ENCODE assay signal across 27 cellular contexts in genomic region chr12:132129007-132129406, GRCh38.
"Had no signal": no experiment of that assay in that cellular context is flagged by ENCODE, and none has a peak within 500 bp of the region (broad histone marks: within the 10 kb centered on the region; RNA-seq: fewer than 3 reads in every experiment).

No MANE protein-coding gene starts in this region.

- H3K4me3 Mint-ChIP-seq: immature natural killer cell; naive thymus-derived CD4-positive, alpha-beta T cell; nephron progenitor cell; stimulated activated effector memory CD8-positive, alpha-beta T cell treated with anti-CD3 and anti-CD28 coated beads, Interleukin-12 subunit alpha, Interleukin-12 subunit beta, amount 100 ng/mL, for 72 hours; stimulated activated naive CD8-positive, alpha-beta T cell treated with anti-CD3 and anti-CD28 coated beads, Interleukin-15, Interleukin-2, amounts not matched to agents 100 ng/mL and 50 ng/mL, for 24 hours had no signal

- H3K36me3 ChIP-seq: ovary, prostate gland had no signal

- H3K4me1 ChIP-seq: left ventricle myocardium inferior, prostate gland, spleen, suprapubic skin, tibial artery, upper lobe of right lung had no signal

- H3K4me1 Mint-ChIP-seq: nephron progenitor cell; stimulated activated effector memory CD8-positive, alpha-beta T cell treated with anti-CD3 and anti-CD28 coated beads, Interleukin-12 subunit alpha, Interleukin-12 subunit beta, amount 100 ng/mL, for 72 hours had no signal

- H3K27me3 Mint-ChIP-seq: naive thymus-derived CD4-positive, alpha-beta T cell; stimulated activated naive CD8-positive, alpha-beta T cell treated with anti-CD3 and anti-CD28 coated beads, Interleukin-15, Interleukin-2, amounts not matched to agents 100 ng/mL and 50 ng/mL, for 24 hours had no signal

- H3K27ac ChIP-seq: left ventricle myocardium inferior, ovary, prostate gland, spleen, suprapubic skin, thoracic aorta, tibial artery, upper lobe of right lung had no signal

- DNase-seq: hypothalamus; immature natural killer cell; kidney; left colon; left ventricle myocardium inferior; mesendoderm; midbrain; naive thymus-derived CD4-positive, alpha-beta T cell; nephron progenitor cell; ovary; retina; right cardiac atrium; small intestine; spleen; stimulated activated CD4-positive, alpha-beta T cell treated with anti-CD3 and anti-CD28 coated beads, Interleukin-4, amount 100 ng/mL, for 24 hours; stimulated activated naive CD4-positive, alpha-beta T cell; trophoblast cell; upper lobe of right lung had no signal

- H3K27me3 ChIP-seq: ovary, spleen, suprapubic skin, tibial artery, upper lobe of right lung had no signal

- H3K4me3 ChIP-seq: left ventricle myocardium inferior, lung, mucosa of descending colon, ovary, prostate gland, spleen, suprapubic skin, thoracic aorta, tibial artery, upper lobe of right lung had no signal

- H3K27ac Mint-ChIP-seq: nephron progenitor cell; stimulated activated effector memory CD8-positive, alpha-beta T cell treated with anti-CD3 and anti-CD28 coated beads, Interleukin-12 subunit alpha, Interleukin-12 subunit beta, amount 100 ng/mL, for 72 hours; stimulated activated naive CD8-positive, alpha-beta T cell treated with anti-CD3 and anti-CD28 coated beads, Interleukin-15, Interleukin-2, amounts not matched to agents 100 ng/mL and 50 ng/mL, for 24 hours had no signal

- ATAC-seq: left colon; mucosa of descending colon; naive thymus-derived CD4-positive, alpha-beta T cell; right cardiac atrium; sciatic nerve; stimulated activated effector memory CD8-positive, alpha-beta T cell treated with anti-CD3 and anti-CD28 coated beads, Interleukin-12 subunit alpha, Interleukin-12 subunit beta, amount 100 ng/mL, for 72 hours; upper lobe of right lung had no signal

- H3K9me3 ChIP-seq: mucosa of descending colon, ovary, prostate gland, suprapubic skin, thoracic aorta, tibial artery, upper lobe of right lung had no signal
